ENCODE assay signal across 25 cellular contexts in the genomic region with DNA sequence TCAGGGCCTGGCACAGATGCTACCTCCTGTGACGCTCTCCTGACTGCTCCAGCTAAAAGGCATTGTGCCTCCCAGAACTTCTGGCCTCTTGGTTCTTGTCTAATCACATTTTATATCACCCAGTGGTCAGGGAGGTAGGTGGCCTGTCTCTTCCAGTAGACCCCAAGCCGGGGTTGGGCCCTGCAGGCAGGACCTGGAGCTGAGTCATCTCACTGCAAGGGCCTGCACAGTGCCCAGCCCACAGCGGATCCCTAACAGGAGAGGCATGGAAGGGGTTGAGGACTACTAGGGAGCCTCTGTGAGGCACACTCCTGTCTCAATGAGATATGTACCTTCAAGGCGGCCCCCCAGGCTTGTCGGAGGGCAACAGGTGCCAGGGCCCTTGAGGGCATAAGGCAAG. TPM values are rescaled to one million over a fixed set of nuclear protein-coding genes. Genes with fewer than 3 reads are reported as not detected.
DNase-seq lines count a peak whose midpoint lies in the region; ATAC-seq and TF ChIP-seq lines count a peak whose summit lies in the region.
"Had no signal": no experiment of that assay in that cellular context is flagged by ENCODE, and none has a peak within 500 bp of the region (broad histone marks: within the 10 kb centered on the region; RNA-seq: fewer than 3 reads in every experiment).

No MANE protein-coding gene starts in this region.

- RAD21 ChIA-PET in HCT116 (lab: Charles Lee; ENCODE audit: low non-redundant PET in 1 of 2, low total read pairs in 2 of 2, uncharacterized antibody in 2 of 2, unreplicated experiment in 2 of 2) = no interaction called here

- H3K27me3 Mint-ChIP-seq in Caco-2 (ENCODE audit: insufficient read depth, unreplicated experiment) (no peaks in the 10 kb centered on the region), T-helper 17 cell (no peaks in the 10 kb centered on the region), progenitor cell of endocrine pancreas (no peaks in the 10 kb centered on the region)
- H3K27me3 Mint-ChIP-seq: CD8-positive, alpha-beta memory T cell had no signal

- no peaks in the 10 kb centered on the region for H3K9me2 ChIP-seq in HCT116 (ENCODE audit: insufficient read depth)

- TF ChIP-seq CTCF in Caco-2 (IDR thresholded peaks at IDR 0.05; ENCODE audit: insufficient read depth in 1 of 2, low read depth in 1 of 2, low read length in 1 of 2, severe bottlenecking in 1 of 2, unreplicated experiment in 1 of 2) (no peak), HCT116 (IDR thresholded peaks at IDR 0.05 in 2 of 3, conservative IDR thresholded peaks at IDR 0.05 in 1 of 3; ENCODE audit: borderline replicate concordance in 1 of 3, insufficient read depth in 1 of 3, low read depth in 2 of 3, low read length in 2 of 3) (no peak), progenitor cell of endocrine pancreas (IDR thresholded peaks at IDR 0.05; ENCODE audit: unreplicated experiment) (no peak)

- H3K9me3 Mint-ChIP-seq in Caco-2 (ENCODE audit: unreplicated experiment) (no peaks in the 10 kb centered on the region), progenitor cell of endocrine pancreas (ENCODE audit: low read depth) (no peaks in the 10 kb centered on the region)
- H3K9me3 Mint-ChIP-seq: CD8-positive, alpha-beta memory T cell had no signal

- H3K79me2 ChIP-seq in HCT116 (ENCODE audit: insufficient read depth, low read length) = peaks cover 20% of the 10 kb centered on the region

- peaks cover 56% of the 10 kb centered on the region for H3K36me3 Mint-ChIP-seq in Caco-2 (ENCODE audit: insufficient read depth, unreplicated experiment)
- H3K36me3 Mint-ChIP-seq in T-helper 17 cell (ENCODE audit: low read depth) = peaks cover 8% of the 10 kb centered on the region
- H3K36me3 Mint-ChIP-seq in progenitor cell of endocrine pancreas (ENCODE audit: insufficient read depth) = peaks cover 18% of the 10 kb centered on the region

- H3K4me1 Mint-ChIP-seq in Caco-2 (ENCODE audit: low read depth, unreplicated experiment) = peaks cover 7% of the 10 kb centered on the region
- H3K4me1 Mint-ChIP-seq in T-helper 17 cell = peaks cover 35% of the 10 kb centered on the region
- peaks cover 11% of the 10 kb centered on the region for H3K4me1 Mint-ChIP-seq in progenitor cell of endocrine pancreas (ENCODE audit: low read depth)

- ATAC-seq in HCT116 (no peak), T-helper 17 cell (no peak)
- ATAC-seq: gastrocnemius medialis, left cardiac atrium had no signal

- H3K4me2 ChIP-seq in HCT116 (ENCODE audit: low read length) = peak overlapping the region; percentile 75

- no peak overlapping the region for H2AFZ ChIP-seq in HCT116 (ENCODE audit: low read depth, low read length, poor library complexity, severe bottlenecking)

- no peak for TF ChIP-seq POLR2A in HCT116 (IDR thresholded peaks at IDR 0.05; ENCODE audit: borderline replicate concordance, extremely low read depth, insufficient read depth, insufficient read length)

- DNase-seq in Caco-2 = no peak
- no peak for DNase-seq in HCT116 (ENCODE audit: low read depth, low spot score)
- DNase-seq in T-helper 17 cell = no peak
- no peak for DNase-seq in NOMO-1 (lab: John Stamatoyannopoulos, UW; ENCODE audit: unreplicated experiment in 2 of 2)
- no peak for DNase-seq in stimulated activated CD4-positive, alpha-beta T cell treated with anti-CD3 and anti-CD28 coated beads, Interleukin-4, amount 100 ng/mL, for 4 hours
- no peak for DNase-seq in progenitor cell of endocrine pancreas (ENCODE audit: low spot score, unreplicated experiment)
- DNase-seq in stimulated activated CD4-positive, alpha-beta T cell treated with anti-CD3 and anti-CD28 coated beads, Interleukin-15, amount 100 ng/mL, for 24 hours = no peak
- DNase-seq: activated CD4-positive, alpha-beta T cell treated with anti-CD3 and anti-CD28 coated beads, Interleukin-2, amount 50 U/mL, for 48 hours; activated T-cell treated with anti-CD3 and anti-CD28 coated beads, Interleukin-2, amount 50 U/mL, for 48 hours; CD8-positive, alpha-beta memory T cell; dorsolateral prefrontal cortex; gastrocnemius medialis; left cardiac atrium; NCI-H1105 treated with DMSO at 0.1 percent for 48 hours; NCI-H526; retina; thyroid gland; WERI-Rb-1 had no signal

- intact Hi-C loops in Caco-2 (cut with micrococcal nuclease; ENCODE audit: unreplicated experiment) = no loop called here
- intact Hi-C loops in HCT116 (cut with micrococcal nuclease) = no loop called here

- H3K4me3 ChIP-seq in Caco-2 (ENCODE audit: low read depth, low read length) = no peak overlapping the region
- no peak overlapping the region for H3K4me3 ChIP-seq in HCT116 (replicated peaks in 1 of 2; ENCODE audit: low read depth in 1 of 2, low read length in 2 of 2)
- no peak overlapping the region for H3K4me3 ChIP-seq in iPS-20b (ENCODE audit: low read length)
- H3K4me3 ChIP-seq: cardiac muscle cell, dorsolateral prefrontal cortex, gastrocnemius medialis, thyroid gland had no signal

- H3K27ac Mint-ChIP-seq in Caco-2 (ENCODE audit: unreplicated experiment) = peak overlapping the region; percentile 17
- peak overlapping the region; percentile 89 for H3K27ac Mint-ChIP-seq in T-helper 17 cell
- no peak overlapping the region for H3K27ac Mint-ChIP-seq in progenitor cell of endocrine pancreas

- H3K9ac ChIP-seq in HCT116 (ENCODE audit: low read length) (peak overlapping the region; percentile 50; the same call in 1 of the 2 replicates), iPS-20b (ENCODE audit: low read depth, low read length) (no peak overlapping the region)

- no peaks in the 10 kb centered on the region for H4K20me1 ChIP-seq in HCT116 (ENCODE audit: insufficient read depth)

- no peak for TF ChIP-seq RAD21 in HCT116 (IDR thresholded peaks at IDR 0.05; ENCODE audit: low read depth)

- POLR2A ChIA-PET in Caco-2 (lab: Charles Lee) (no interaction called here), HCT116 (lab: Charles Lee) (no interaction called here)

- H3K27ac ChIP-seq in HCT116 (ENCODE audit: low read depth, low read length) (peak overlapping the region; percentile 81), iPS-20b (ENCODE audit: low read length) (peak overlapping the region; percentile 6)
- H3K27ac ChIP-seq: cardiac muscle cell, gastrocnemius medialis, neutrophil, thyroid gland had no signal

- H3K36me3 ChIP-seq in Caco-2 (ENCODE audit: control insufficient read depth, insufficient read depth, low read length) (peaks cover 1% of the 10 kb centered on the region), HCT116 (ENCODE audit: control insufficient read depth in 1 of 2, insufficient read depth in 2 of 2, low read length in 2 of 2) (peaks cover 20 to 44% of the 10 kb centered on the region in 2 experiments; a peak in 3 of 4 replicates), iPS-20b (ENCODE audit: insufficient read depth, low read depth, low read length) (peaks cover 76% of the 10 kb centered on the region)

- H3K9me3 ChIP-seq in Caco-2 (no peaks in the 10 kb centered on the region), HCT116 (ENCODE audit: control insufficient read depth in 1 of 2, insufficient read depth in 1 of 2, low read depth in 1 of 2, low read length in 2 of 2) (no peaks in the 10 kb centered on the region), T-helper 17 cell (ENCODE audit: control insufficient read depth, low read length, poor library complexity, severe bottlenecking) (no peaks in the 10 kb centered on the region), iPS-20b (ENCODE audit: insufficient read depth, low read depth, low read length) (no peaks in the 10 kb centered on the region)
- H3K9me3 ChIP-seq: gastrocnemius medialis, neutrophil, thyroid gland had no signal

- BruUV-seq in Caco-2 (replicated peaks; lab: Mats Ljungman, UMichigan) = no TSS peak
- no TSS peak for BruUV-seq in HCT116 (replicated peaks; lab: Mats Ljungman, UMichigan)

- H3K27me3 ChIP-seq in Caco-2 (replicated peaks; ENCODE audit: control insufficient read depth, insufficient read depth, low read length) (no peaks in the 10 kb centered on the region), HCT116 (ENCODE audit: insufficient read depth, low read length) (no peaks in the 10 kb centered on the region), iPS-20b (ENCODE audit: insufficient read depth, low read length) (no peaks in the 10 kb centered on the region)
- H3K27me3 ChIP-seq: cardiac muscle cell, dorsolateral prefrontal cortex, gastrocnemius medialis, neutrophil, thyroid gland had no signal

- H3K4me1 ChIP-seq in Caco-2 (peaks cover 10% of the 10 kb centered on the region; the same call in 1 of the 2 replicates), HCT116 (ENCODE audit: control insufficient read depth in 1 of 2, insufficient read depth in 2 of 2, low read length in 2 of 2) (peaks cover 33 to 50% of the 10 kb centered on the region in 2 experiments), iPS-20b (ENCODE audit: insufficient read depth, low read length) (peaks cover 65% of the 10 kb centered on the region)

- CTCF ChIA-PET in Caco-2 (lab: Charles Lee) (no interaction called here), HCT116 (lab: Charles Lee) (interaction anchor here (1.4 kb wide), 1 partner anchor 11 kb away, joined by 4 read pairs; no protein-coding TSS in a partner anchor)

- H3K4me3 Mint-ChIP-seq in Caco-2 (ENCODE audit: unreplicated experiment) (no peak overlapping the region), T-helper 17 cell (no peak overlapping the region), progenitor cell of endocrine pancreas (ENCODE audit: low read depth) (no peak overlapping the region)
- H3K4me3 Mint-ChIP-seq: CD8-positive, alpha-beta memory T cell had no signal

TF ChIP-seq in HCT116, 20 proteins besides CTCF, POLR2A, EP300 and RAD21 (continues in another document):
- TF ChIP-seq SIN3A (IDR thresholded peaks at IDR 0.05; ENCODE audit: low read depth) = no peak
- TF ChIP-seq CBX3 (IDR thresholded peaks at IDR 0.05; ENCODE audit: low read depth) = no peak
- no peak for TF ChIP-seq SRF (IDR thresholded peaks at IDR 0.05; ENCODE audit: low read depth)
- TF ChIP-seq POLR2AphosphoS5 (IDR thresholded peaks at IDR 0.05; ENCODE audit: low read depth, low read length) = no peak

RNA-seq across cellular contexts. Expression of a gene that starts 6.4 kb away (rescaled TPM):
- total RNA-seq in Caco-2 (2022) (52.9 and 53.2 TPM in 2 replicates), HCT116 (2021; ENCODE audit: unreplicated experiment) (43.9 TPM), T-helper 17 cell (100 to 1,000 TPM; 101 to 120 TPM), progenitor cell of endocrine pancreas (69.9 and 73.6 TPM in 2 replicates)
- polyA plus RNA-seq in HCT116 (2012) = 27.4 and 28.0 TPM in 2 replicates

RNA-seq across cellular contexts. Expression of a gene that starts 21.2 kb away (rescaled TPM):
- total RNA-seq in Caco-2 (2022) = not detected in 2 replicates
- not detected for total RNA-seq in HCT116 (2021; ENCODE audit: unreplicated experiment)
- not detected in 2 replicates for polyA plus RNA-seq in HCT116 (2012)
- not detected for total RNA-seq in T-helper 17 cell
- total RNA-seq in progenitor cell of endocrine pancreas = not detected in 2 replicates
- total RNA-seq: cardiac muscle cell; CD8-positive, alpha-beta memory T cell; dorsolateral prefrontal cortex; gastrocnemius medialis; left cardiac atrium; mononuclear cell; T-helper 1 cell treated with Interleukin-12 subunit alpha and Interleukin-12 subunit beta and Interleukin-4 antibody, amounts not matched to agents 30 ng/mL and 1 ng/mL, for 36 hours; thyroid gland had no signal
- polyA plus RNA-seq: adipose tissue; CD8-positive, alpha-beta memory T cell; esophagus had no signal

RNA-seq across cellular contexts. Expression of a gene that starts 35.9 kb away (rescaled TPM):
- total RNA-seq in Caco-2 (2022) (0.44 and 0.45 TPM in 2 replicates), HCT116 (2021; ENCODE audit: unreplicated experiment) (not detected), T-helper 17 cell (not detected), progenitor cell of endocrine pancreas (0.14 and 0.29 TPM in 2 replicates)
- polyA plus RNA-seq in HCT116 (2012) = 0.02 TPM in 1 of 2 replicates, not detected in the other
- total RNA-seq: CD8-positive, alpha-beta memory T cell; mononuclear cell; T-helper 1 cell treated with Interleukin-12 subunit alpha and Interleukin-12 subunit beta and Interleukin-4 antibody, amounts not matched to agents 30 ng/mL and 1 ng/mL, for 36 hours had no signal
- polyA plus RNA-seq: CD8-positive, alpha-beta memory T cell had no signal
